9 cellular contexts compared by ENCODE assay signal in the genomic region with DNA sequence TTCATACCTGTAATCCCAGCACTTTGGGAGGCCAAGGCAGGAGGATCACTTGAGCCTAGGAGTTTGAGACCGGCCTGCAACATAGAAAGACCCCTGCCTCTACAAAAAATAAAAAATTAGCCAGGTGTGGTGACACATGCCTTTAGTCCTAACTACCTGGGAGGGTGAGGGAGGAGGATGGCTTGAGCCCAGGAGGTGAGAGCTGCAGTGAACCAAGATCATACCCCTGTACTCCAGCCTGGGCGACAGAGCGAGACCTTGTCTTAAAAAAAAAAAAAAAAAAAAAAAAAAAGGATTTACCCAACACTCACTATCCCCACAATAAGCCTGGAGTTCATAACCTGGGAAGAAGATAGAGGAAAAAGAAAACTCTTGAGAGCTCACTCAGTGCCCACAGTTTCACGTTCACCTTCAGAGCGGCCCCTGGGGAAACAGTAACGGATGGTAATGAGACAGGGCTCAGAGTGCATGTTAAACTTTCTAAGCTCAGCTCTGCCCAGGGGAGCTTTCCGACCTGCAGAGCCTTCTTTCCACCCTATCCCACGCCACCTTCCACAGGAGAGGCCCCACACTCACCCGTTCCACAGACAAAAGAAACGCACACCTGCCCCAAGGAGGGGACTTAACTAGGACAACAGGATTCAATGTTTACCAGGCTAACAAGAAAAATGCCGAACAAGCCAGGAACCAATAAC.
DNase-seq lines count a peak whose midpoint lies in the region; ATAC-seq and TF ChIP-seq lines count a peak whose summit lies in the region.
"Had no signal": no experiment of that assay in that cellular context is flagged by ENCODE, and none has a peak within 500 bp of the region (broad histone marks: within the 10 kb centered on the region; RNA-seq: fewer than 3 reads in every experiment).

No MANE protein-coding gene starts in this region.

- no peaks in the 10 kb centered on the region for H3K9me3 Mint-ChIP-seq in activated naive CD4-positive, alpha-beta T cell treated with anti-CD3 and anti-CD28 coated beads for 36 hours
- H3K9me3 Mint-ChIP-seq in mesothelial cell of epicardium (no peaks in the 10 kb centered on the region), type B pancreatic cell (no peaks in the 10 kb centered on the region)

- H3K9me3 ChIP-seq in adrenal gland (replicated peaks in 1 of 3) = no peaks in the 10 kb centered on the region

- H3K36me3 Mint-ChIP-seq in activated naive CD4-positive, alpha-beta T cell treated with anti-CD3 and anti-CD28 coated beads for 36 hours (ENCODE audit: low read depth) = peaks cover 6% of the 10 kb centered on the region
- H3K36me3 Mint-ChIP-seq in mesothelial cell of epicardium (no peaks in the 10 kb centered on the region), type B pancreatic cell (no peaks in the 10 kb centered on the region)

- H3K4me3 ChIP-seq in adrenal gland = no peak overlapping the region

- WGBS in adrenal gland, 4 donors = 91 to 93% (median 92%) methylated on average over 11 of the region's 11 CpGs

- no peak for TF ChIP-seq POLR2A in adrenal gland (IDR thresholded peaks at IDR 0.05)

- H3K36me3 ChIP-seq in adrenal gland (replicated peaks in 1 of 2) = peaks cover 0 to 6% of the 10 kb centered on the region in 2 donors

- CTCF ChIA-PET in activated naive CD4-positive, alpha-beta T cell treated with anti-CD3 and anti-CD28 coated beads for 36 hours (lab: Charles Lee) = interaction anchor here (4.0 kb wide), 1 partner anchor 12 kb away, joined by 54 read pairs; no protein-coding TSS in a partner anchor

- no peak for ATAC-seq in GM19467 (IDR thresholded peaks at IDR 0.05; ENCODE audit: unreplicated experiment)

- H3K27ac Mint-ChIP-seq in activated naive CD4-positive, alpha-beta T cell treated with anti-CD3 and anti-CD28 coated beads for 36 hours = peak overlapping the region; percentile 78
- H3K27ac Mint-ChIP-seq in mesothelial cell of epicardium = peak overlapping the region; percentile 47
- H3K27ac Mint-ChIP-seq in type B pancreatic cell = no peak overlapping the region

- intact Hi-C loops in activated naive CD4-positive, alpha-beta T cell treated with anti-CD3 and anti-CD28 coated beads for 36 hours (cut with micrococcal nuclease) = no loop called here
- intact Hi-C loops in adrenal gland (cut with DNase I) = no loop called here

- H3K4me3 Mint-ChIP-seq in activated naive CD4-positive, alpha-beta T cell treated with anti-CD3 and anti-CD28 coated beads for 36 hours = peak overlapping the region; percentile 32
- H3K4me3 Mint-ChIP-seq in mesothelial cell of epicardium (no peak overlapping the region), type B pancreatic cell (peak overlapping the region; percentile 9)

- peaks cover 78% of the 10 kb centered on the region for H3K4me1 Mint-ChIP-seq in activated naive CD4-positive, alpha-beta T cell treated with anti-CD3 and anti-CD28 coated beads for 36 hours (ENCODE audit: low read depth)
- peaks cover 52% of the 10 kb centered on the region for H3K4me1 Mint-ChIP-seq in mesothelial cell of epicardium
- peaks cover 40% of the 10 kb centered on the region for H3K4me1 Mint-ChIP-seq in type B pancreatic cell (ENCODE audit: unreplicated experiment)

- H3K27me3 Mint-ChIP-seq in activated naive CD4-positive, alpha-beta T cell treated with anti-CD3 and anti-CD28 coated beads for 36 hours (ENCODE audit: low read depth) = no peaks in the 10 kb centered on the region
- H3K27me3 Mint-ChIP-seq in mesothelial cell of epicardium (ENCODE audit: low read depth) (no peaks in the 10 kb centered on the region), type B pancreatic cell (peaks cover 19% of the 10 kb centered on the region)

- H3K27ac ChIP-seq in adrenal gland = peak overlapping the region in 3 of 5 donors; percentile 40 to 83 (median 65)

- no peaks in the 10 kb centered on the region for H3K27me3 ChIP-seq in adrenal gland

- DNase-seq in activated naive CD4-positive, alpha-beta T cell treated with anti-CD3 and anti-CD28 coated beads for 36 hours = no peak
- DNase-seq in activated naive CD4-positive, alpha-beta T cell (lab: John Stamatoyannopoulos, UW) = no peak
- DNase-seq in adrenal gland (no peak), mesothelial cell of epicardium (ENCODE audit: low spot score in 2 of 2, unreplicated experiment in 2 of 2) (no peak), type B pancreatic cell (ENCODE audit: extremely low spot score, unreplicated experiment) (no peak), NCI-H128 (lab: John Stamatoyannopoulos, UW; ENCODE audit: unreplicated experiment) (no peak)
- no peak for DNase-seq in stimulated activated CD4-positive, alpha-beta T cell treated with anti-CD3 and anti-CD28 coated beads, Interleukin-4, amount 100 ng/mL, for 24 hours
- DNase-seq: NCI-H2227 treated with DMSO at 0.1 percent for 48 hours had no signal

- H3K4me1 ChIP-seq in adrenal gland (replicated peaks in 1 of 2) = peaks cover 55 to 82% of the 10 kb centered on the region in 2 donors

- no peak for TF ChIP-seq CTCF in adrenal gland (IDR thresholded peaks at IDR 0.05)
- TF ChIP-seq CTCF in mesothelial cell of epicardium (IDR thresholded peaks at IDR 0.05; ENCODE audit: unreplicated experiment) = no peak
- TF ChIP-seq CTCF in type B pancreatic cell (conservative IDR thresholded peaks at IDR 0.05) = no peak
